In the genomic region with DNA sequence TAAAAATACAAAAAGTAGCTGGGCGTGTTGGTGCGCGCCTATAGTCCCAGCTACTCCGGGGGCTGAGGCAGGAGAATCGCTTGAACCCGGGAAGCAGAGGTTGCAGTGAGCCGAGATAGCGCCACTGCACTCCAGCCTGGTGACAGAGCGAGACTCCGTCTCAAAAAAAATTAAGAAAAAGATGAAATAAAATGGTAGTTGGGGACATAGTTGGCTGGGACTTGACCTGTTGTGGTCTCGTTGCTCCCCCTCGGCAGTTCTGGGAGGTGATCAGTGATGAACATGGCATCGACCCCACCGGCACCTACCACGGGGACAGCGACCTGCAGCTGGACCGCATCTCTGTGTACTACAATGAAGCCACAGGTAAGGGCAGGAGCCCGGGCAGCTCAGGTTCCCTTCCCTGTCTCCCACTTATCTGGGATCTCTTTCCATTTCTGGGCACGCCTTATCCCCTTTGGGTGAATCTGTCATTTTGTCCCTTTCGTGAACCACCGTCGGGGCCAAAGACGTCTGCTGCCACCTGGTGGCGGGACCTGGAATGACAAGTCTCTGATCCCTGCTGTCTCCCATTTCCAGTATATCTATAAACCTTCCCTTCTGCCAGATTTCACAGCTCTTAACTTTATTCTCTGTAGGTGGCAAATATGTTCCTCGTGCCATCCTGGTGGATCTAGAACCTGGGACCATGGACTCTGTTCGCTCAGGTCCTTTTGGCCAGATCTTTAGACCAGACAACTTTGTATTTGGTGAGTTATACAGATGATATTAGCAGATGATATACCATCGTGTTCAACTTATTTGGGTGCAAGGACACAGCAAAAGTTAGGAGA, we compare ENCODE assay signal across 8 cellular contexts. TPM values are rescaled to one million over a fixed set of nuclear protein-coding genes. Genes with fewer than 3 reads are reported as not detected.
DNase-seq lines count a peak whose midpoint lies in the region; ATAC-seq and TF ChIP-seq lines count a peak whose summit lies in the region.

No MANE protein-coding gene starts in this region.

- peaks cover 28% of the 10 kb centered on the region for H4K20me1 ChIP-seq in MM.1S (ENCODE audit: insufficient read depth, low read length)

- H3K27ac ChIP-seq in MM.1S (ENCODE audit: low read length) = peak overlapping the region; percentile 67; the same call in 1 of the 2 replicates
- peak overlapping the region; percentile 66 to 95 (median 93) for H3K27ac ChIP-seq in tibial nerve

- H3K4me1 ChIP-seq in ES-I3 (ENCODE audit: insufficient read depth, low read length) (0 out of 2 replicates have a peak, but pooled peaks cover 3% of the 10 kb centered on the region), MM.1S (ENCODE audit: low read length) (peaks cover 28% of the 10 kb centered on the region), tibial nerve (peaks cover 0 to 69% (median 22%) of the 10 kb centered on the region in 4 donors)

- peak in 1 of 2 donors; percentile 62 for TF ChIP-seq EP300 in tibial nerve (IDR thresholded peaks at IDR 0.05)

- no peaks in the 10 kb centered on the region for H3K27me3 Mint-ChIP-seq in activated naive CD8-positive, alpha-beta T cell
- no peaks in the 10 kb centered on the region for H3K27me3 Mint-ChIP-seq in osteocyte (ENCODE audit: unreplicated experiment)

- no peaks in the 10 kb centered on the region for H3K9me2 ChIP-seq in MM.1S (replicated peaks; ENCODE audit: insufficient read depth, low read length)

- H3K4me1 Mint-ChIP-seq in activated naive CD8-positive, alpha-beta T cell (ENCODE audit: low read depth) = peaks cover 53% of the 10 kb centered on the region
- H3K4me1 Mint-ChIP-seq in osteocyte (ENCODE audit: unreplicated experiment) = peaks cover 55% of the 10 kb centered on the region

- peak overlapping the region; percentile 80 for H3K4me2 ChIP-seq in MM.1S (ENCODE audit: low read depth, low read length)

- H3K4me3 ChIP-seq in MM.1S (ENCODE audit: low read length) (peak overlapping the region; percentile 95), tibial nerve (peak overlapping the region; percentile 68 to 85 (median 80))

- peak overlapping the region; percentile 99 for H3K4me3 Mint-ChIP-seq in activated naive CD8-positive, alpha-beta T cell
- H3K4me3 Mint-ChIP-seq in osteocyte (ENCODE audit: unreplicated experiment) = peak overlapping the region; percentile 96

- peaks cover 10% of the 10 kb centered on the region for H3K36me3 Mint-ChIP-seq in activated naive CD8-positive, alpha-beta T cell
- peaks cover 43% of the 10 kb centered on the region for H3K36me3 Mint-ChIP-seq in osteocyte (ENCODE audit: unreplicated experiment)

- peak overlapping the region; percentile 99 for H3K27ac Mint-ChIP-seq in activated naive CD8-positive, alpha-beta T cell
- peak overlapping the region; percentile 69 for H3K27ac Mint-ChIP-seq in osteocyte (ENCODE audit: unreplicated experiment)

- peak; percentile 77 for DNase-seq in MM.1S
- peak; percentile 43 to 95 (median 86) for DNase-seq in head of caudate nucleus
- DNase-seq in osteocyte (ENCODE audit: extremely low spot score, unreplicated experiment) = peak; percentile 93
- DNase-seq in tibial nerve (ENCODE audit: low spot score in 2 of 2) = peak; percentile 72 to 88

- intact Hi-C loops in head of caudate nucleus (cut with DNase I) = loop anchor here (1.0 to 5.0 kb wide), 2 partner anchors 43 to 105 kb away; partner anchors contain the start of genes MRPS18B and PPP1R10

- no peaks in the 10 kb centered on the region for H3K9me3 Mint-ChIP-seq in activated naive CD8-positive, alpha-beta T cell (ENCODE audit: low read depth)
- no peaks in the 10 kb centered on the region for H3K9me3 Mint-ChIP-seq in osteocyte (ENCODE audit: unreplicated experiment)

- no peak for TF ChIP-seq POLR2A in tibial nerve (IDR thresholded peaks at IDR 0.05)

- WGBS in tibial nerve, 2 donors = 8 to 9% methylated on average over 27 of the region's 27 CpGs

- H3K36me3 ChIP-seq in ES-I3 (ENCODE audit: insufficient read depth, low read length) = peaks cover 21% of the 10 kb centered on the region
- no peaks in the 10 kb centered on the region for H3K36me3 ChIP-seq in MM.1S (replicated peaks; ENCODE audit: insufficient read depth, low read length)
- peaks cover 0 to 46% (median 24%) of the 10 kb centered on the region in 3 donors for H3K36me3 ChIP-seq in tibial nerve

- peaks cover 55% of the 10 kb centered on the region for H3K79me2 ChIP-seq in MM.1S (ENCODE audit: low read length)

- no peak overlapping the region for H2AFZ ChIP-seq in MM.1S (ENCODE audit: low read length)

- TF ChIP-seq CTCF in MM.1S (IDR thresholded peaks at IDR 0.05; ENCODE audit: low read length) = peak; percentile 92
- peak; percentile 94 for TF ChIP-seq CTCF in osteocyte (IDR thresholded peaks at IDR 0.05)
- peak; percentile 95 to 98 (median 97) for TF ChIP-seq CTCF in tibial nerve (IDR thresholded peaks at IDR 0.05)

- H3F3A ChIP-seq in MM.1S (ENCODE audit: insufficient read depth, low read length) = peaks cover 85% of the 10 kb centered on the region

- H3K9me3 ChIP-seq in ES-I3 (ENCODE audit: control insufficient read depth, insufficient read depth, low read length) (no peaks in the 10 kb centered on the region), MM.1S (replicated peaks; ENCODE audit: insufficient read depth, low read length) (no peaks in the 10 kb centered on the region), tibial nerve (no peaks in the 10 kb centered on the region)

- H3K9ac ChIP-seq in ES-I3 (ENCODE audit: low read depth, low read length) (peak overlapping the region; percentile 96), MM.1S (ENCODE audit: low read length) (peak overlapping the region; percentile 86; the same call in 1 of the 2 replicates)

- ATAC-seq in SK-N-SH treated with all-trans-retinoic acid at 6 μM for 48 hours = peak; percentile 0; the same call in 1 of the 3 replicates
- ATAC-seq in HG02798 (IDR thresholded peaks at IDR 0.05; ENCODE audit: poor library complexity, unreplicated experiment) = no peak

- H3K27me3 ChIP-seq in MM.1S (replicated peaks; ENCODE audit: insufficient read depth, low read length) (no peaks in the 10 kb centered on the region), tibial nerve (no peaks in the 10 kb centered on the region)

TF ChIP-seq in SK-N-SH treated with all-trans-retinoic acid at 6 μM for 48 hours, 23 proteins besides CTCF, POLR2A, EP300 and RAD21:
- no peak for TF ChIP-seq PPARA (CRISPR knock-in tag; IDR thresholded peaks at IDR 0.05; ENCODE audit: borderline replicate concordance)
- TF ChIP-seq CSDC2 (CRISPR knock-in tag; IDR thresholded peaks at IDR 0.05) = no peak

RNA-seq across cellular contexts. Expression of gene TUBB, which starts 2.3 kb away (rescaled TPM):
- total RNA-seq in osteocyte (725 and 729 TPM in 2 replicates), tibial nerve (100 to 1,000 TPM; 152 to 218 (median 207) TPM)

RNA-seq across cellular contexts. Expression of gene MDC1, which starts 5.4 kb away (rescaled TPM):
- total RNA-seq in osteocyte (37.7 and 40.1 TPM in 2 replicates), tibial nerve (10 to 100 TPM; 21.3 to 36.0 (median 26.2) TPM)

RNA-seq across cellular contexts. Expression of gene FLOT1, which starts 20.0 kb away (rescaled TPM):
- total RNA-seq in osteocyte = 86.8 and 88.1 TPM in 2 replicates
- total RNA-seq in tibial nerve = 100 to 1,000 TPM in 1 of 4 donors, 10 to 100 TPM in 3; 83.1 to 157 (median 94.6) TPM

RNA-seq across cellular contexts. Expression of gene IER3, which starts 21.9 kb away (rescaled TPM):
- total RNA-seq in osteocyte (395 and 418 TPM in 2 replicates), tibial nerve (10 to 100 TPM in 1 of 4 donors, 1 to 10 TPM in 3; 4.5 to 15.3 (median 8.0) TPM)

RNA-seq across cellular contexts. Expression of gene NRM, which starts 31.7 kb away (rescaled TPM):
- total RNA-seq in osteocyte = 28.1 and 31.5 TPM in 2 replicates
- 10 to 100 TPM in 1 of 4 donors, 1 to 10 TPM in 3; 6.0 to 13.3 (median 6.9) TPM for total RNA-seq in tibial nerve
